19 cellular contexts compared by ENCODE assay signal in the genomic region with DNA sequence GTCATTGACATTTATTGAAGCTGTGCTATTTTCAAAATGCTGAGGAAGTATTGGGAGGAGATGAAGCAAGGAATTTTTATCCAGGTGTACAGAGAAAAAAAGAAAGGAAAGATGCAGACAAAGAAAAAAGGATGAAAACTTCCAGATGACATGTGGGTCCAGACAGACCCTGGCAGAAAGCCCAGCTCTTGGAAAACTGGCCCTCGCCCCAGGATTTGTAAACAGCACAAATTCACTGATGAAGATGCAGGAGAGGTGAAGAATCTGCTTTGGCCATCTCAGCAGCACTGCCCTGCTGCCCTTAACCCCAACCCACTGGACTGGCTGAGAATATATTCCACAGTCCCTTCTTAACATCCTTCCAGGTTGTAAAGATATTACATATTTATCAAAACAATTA. TPM values are rescaled to one million over a fixed set of nuclear protein-coding genes. Genes with fewer than 3 reads are reported as not detected.
"Had no signal": no experiment of that assay in that cellular context is flagged by ENCODE, and none has a peak within 500 bp of the region (broad histone marks: within the 10 kb centered on the region; RNA-seq: fewer than 3 reads in every experiment).

No MANE protein-coding gene starts in this region.

- H3K27me3 Mint-ChIP-seq: activated CD4-positive, alpha-beta T cell treated with anti-CD3 and anti-CD28 coated beads, Interleukin-2, amount 10 ng/mL, durations not matched to agents 24 days and 14 days had no signal

- H3K79me2 ChIP-seq: parathyroid adenoma had no signal

- H2AFZ ChIP-seq: parathyroid adenoma had no signal

- H3K4me1 Mint-ChIP-seq: activated CD4-positive, alpha-beta T cell treated with anti-CD3 and anti-CD28 coated beads, Interleukin-2, amount 10 ng/mL, durations not matched to agents 24 days and 14 days; activated naive CD8-positive, alpha-beta T cell treated with anti-CD3 and anti-CD28 coated beads for 36 hours had no signal

- H3K27ac Mint-ChIP-seq: activated CD4-positive, alpha-beta T cell treated with anti-CD3 and anti-CD28 coated beads, Interleukin-2, amount 10 ng/mL, durations not matched to agents 24 days and 14 days; activated naive CD8-positive, alpha-beta T cell treated with anti-CD3 and anti-CD28 coated beads for 36 hours; activated T-cell treated with anti-CD3 and anti-CD28 coated beads, Interleukin-2, amount 50 U/mL, for 72 hours; dendritic cell treated with granulocyte-macrophage colony-stimulating factor and Interleukin-4, amounts not matched to agents 40 ng/mL and 50 ng/mL, for 4 days; naive thymus-derived CD4-positive, alpha-beta T cell; T-helper 2 cell treated with Interferon-gamma antibody and Interleukin-4, amounts not matched to agents 5 μg/mL and 100 μg/mL, for 36 hours had no signal

- ATAC-seq: activated T-cell treated with anti-CD3 and anti-CD28 coated beads, Interleukin-2, amount 50 U/mL, for 72 hours; left lung; naive thymus-derived CD4-positive, alpha-beta T cell had no signal

- H3K9ac ChIP-seq: parathyroid adenoma had no signal

- H3K27ac ChIP-seq: breast epithelium, left lung, parathyroid adenoma had no signal

- H3K4me1 ChIP-seq: breast epithelium, left lung, parathyroid adenoma had no signal

- H3K36me3 ChIP-seq: breast epithelium, left lung had no signal

- H3K4me3 Mint-ChIP-seq: activated CD4-positive, alpha-beta T cell treated with anti-CD3 and anti-CD28 coated beads, Interleukin-2, amount 10 ng/mL, durations not matched to agents 24 days and 14 days; activated naive CD8-positive, alpha-beta T cell treated with anti-CD3 and anti-CD28 coated beads for 36 hours; activated T-cell treated with anti-CD3 and anti-CD28 coated beads, Interleukin-2, amount 50 U/mL, for 72 hours; dendritic cell treated with granulocyte-macrophage colony-stimulating factor and Interleukin-4, amounts not matched to agents 40 ng/mL and 50 ng/mL, for 4 days; naive thymus-derived CD4-positive, alpha-beta T cell; T-helper 2 cell treated with Interferon-gamma antibody and Interleukin-4, amounts not matched to agents 5 μg/mL and 100 μg/mL, for 36 hours had no signal

- H3K27me3 ChIP-seq: breast epithelium, left lung had no signal

- DNase-seq: activated CD4-positive, alpha-beta T cell treated with anti-CD3 and anti-CD28 coated beads, Interleukin-2, amount 10 ng/mL, durations not matched to agents 24 days and 14 days; activated CD4-positive, CD25-positive, alpha-beta regulatory T cell; activated CD8-positive, alpha-beta memory T cell treated with anti-CD3 and anti-CD28 coated beads, Interleukin-2, amount 50 U/mL, for 48 hours; activated naive CD8-positive, alpha-beta T cell treated with anti-CD3 and anti-CD28 coated beads for 36 hours; activated T-cell treated with anti-CD3 and anti-CD28 coated beads, Interleukin-2, amount 50 U/mL, for 72 hours; amygdala; effector memory CD4-positive, alpha-beta T cell; hippocampal formation; kidney; left lung; mammary epithelial cell; naive thymus-derived CD4-positive, alpha-beta T cell; stimulated activated CD4-positive, alpha-beta T cell treated with anti-CD3 and anti-CD28 coated beads, Interleukin-12 subunit alpha, Interleukin-12 subunit beta, amount 100 ng/mL, for 4 hours; stimulated activated CD4-positive, alpha-beta T cell treated with anti-CD3 and anti-CD28 coated beads, Interleukin-2, amount 100 ng/mL, for 24 hours had no signal

- H3K4me3 ChIP-seq: breast epithelium, left lung had no signal

- H3K9me3 Mint-ChIP-seq: activated CD4-positive, alpha-beta T cell treated with anti-CD3 and anti-CD28 coated beads, Interleukin-2, amount 10 ng/mL, durations not matched to agents 24 days and 14 days; activated naive CD8-positive, alpha-beta T cell treated with anti-CD3 and anti-CD28 coated beads for 36 hours; activated T-cell treated with anti-CD3 and anti-CD28 coated beads, Interleukin-2, amount 50 U/mL, for 72 hours; dendritic cell treated with granulocyte-macrophage colony-stimulating factor and Interleukin-4, amounts not matched to agents 40 ng/mL and 50 ng/mL, for 4 days; naive thymus-derived CD4-positive, alpha-beta T cell; T-helper 2 cell treated with Interferon-gamma antibody and Interleukin-4, amounts not matched to agents 5 μg/mL and 100 μg/mL, for 36 hours had no signal

- FAIRE-seq: kidney had no signal

- H3K9me3 ChIP-seq: breast epithelium, left lung had no signal

- H3K36me3 Mint-ChIP-seq: activated naive CD8-positive, alpha-beta T cell treated with anti-CD3 and anti-CD28 coated beads for 36 hours; naive thymus-derived CD4-positive, alpha-beta T cell had no signal

RNA-seq across cellular contexts. Expression of gene TACR1, which starts 12.5 kb away (rescaled TPM):
- total RNA-seq: activated CD4-positive, alpha-beta T cell treated with anti-CD3 and anti-CD28 coated beads, Interleukin-2, amount 10 ng/mL, durations not matched to agents 24 days and 14 days; activated naive CD8-positive, alpha-beta T cell treated with anti-CD3 and anti-CD28 coated beads for 36 hours; activated T-cell treated with anti-CD3 and anti-CD28 coated beads, Interleukin-2, amount 50 U/mL, for 72 hours; glomerular endothelial cell; mammary epithelial cell had no signal
- polyA plus RNA-seq: mammary epithelial cell; naive thymus-derived CD4-positive, alpha-beta T cell had no signal
